Comparison of ENCODE assay signal across 18 cellular contexts in the genomic region with DNA sequence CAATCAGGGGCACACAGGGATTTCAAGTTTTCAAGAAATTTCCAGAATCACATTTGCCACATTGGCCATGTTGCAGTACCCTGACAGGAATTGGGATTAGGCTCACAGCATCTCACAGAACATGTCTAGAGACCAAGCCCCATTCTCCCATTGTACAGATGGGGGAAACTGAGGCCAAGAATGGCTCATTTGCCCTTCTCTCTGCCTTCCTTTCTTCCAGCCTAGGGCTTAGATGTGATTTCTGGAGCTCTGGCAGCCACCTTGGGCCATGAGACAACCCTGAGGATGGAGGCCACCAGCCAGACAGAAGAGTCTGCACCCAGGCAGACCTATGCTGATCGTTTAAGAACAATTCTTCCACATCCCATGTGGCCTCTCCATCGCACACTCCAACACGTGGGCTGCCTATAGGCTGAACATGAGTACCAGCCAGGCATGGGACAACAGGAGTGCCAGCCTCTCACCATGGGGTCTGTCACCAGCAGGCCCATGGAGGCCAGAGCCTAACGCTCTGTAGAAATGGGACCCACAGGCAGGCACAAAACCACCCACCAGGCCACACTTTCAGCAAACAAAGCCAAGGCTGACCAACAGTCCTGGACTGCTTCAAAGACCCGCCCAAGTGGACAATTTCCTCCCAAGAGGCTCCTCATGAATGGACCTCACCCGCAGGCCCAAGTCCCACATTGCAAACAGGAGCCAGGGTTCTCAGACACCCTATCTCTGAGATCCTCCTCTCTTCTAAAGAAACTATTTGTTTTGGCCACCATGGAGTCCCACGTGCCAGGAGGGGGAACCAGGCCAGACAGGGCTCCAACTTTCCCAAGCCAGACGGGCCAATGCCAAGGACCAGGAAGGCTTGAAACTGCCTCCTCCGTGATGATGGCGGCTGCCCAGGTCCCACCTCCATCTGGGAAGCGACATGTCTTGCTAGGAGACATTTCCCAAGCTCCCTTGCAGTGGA. TPM values are rescaled to one million over a fixed set of nuclear protein-coding genes. Genes with fewer than 3 reads are reported as not detected.
A peak's percentile ranks its signal among the peaks of the same experiment; 100 is the strongest.
DNase-seq lines count a peak whose midpoint lies in the region; ATAC-seq and TF ChIP-seq lines count a peak whose summit lies in the region.
"Had no signal": no experiment of that assay in that cellular context is flagged by ENCODE, and none has a peak within 500 bp of the region (broad histone marks: within the 10 kb centered on the region; RNA-seq: fewer than 3 reads in every experiment).

No MANE protein-coding gene starts in this region.

- H3K4me2 ChIP-seq in IMR-90 (ENCODE audit: low read depth, low read length) (no peak overlapping the region), GM23338 (no peak overlapping the region)

- H3K27ac ChIP-seq in IMR-90 (ENCODE audit: insufficient read depth, low read length) (no peak overlapping the region), sigmoid colon (no peak overlapping the region), GM23338 (ENCODE audit: low read depth) (no peak overlapping the region)
- H3K27ac ChIP-seq: epithelial cell of prostate had no signal

- H2BK20ac ChIP-seq in IMR-90 (ENCODE audit: low read depth, low read length): no peak overlapping the region

- H3K56ac ChIP-seq in IMR-90 (ENCODE audit: extremely low read depth, insufficient read depth, low read length): no peak overlapping the region

- peak overlapping the region; percentile 37 for H2AK9ac ChIP-seq in IMR-90 (replicated peaks; ENCODE audit: low read depth, low read length, poor library complexity)

- H4K20me1 ChIP-seq in IMR-90 (ENCODE audit: insufficient read depth, low read length): no peaks in the 10 kb centered on the region; the same call in 1 of the 2 replicates
- peaks cover 5% of the 10 kb centered on the region for H4K20me1 ChIP-seq in GM23338 (replicated peaks; ENCODE audit: insufficient read depth)

- no peak overlapping the region for H4K91ac ChIP-seq in IMR-90 (ENCODE audit: insufficient read depth, low read depth, low read length)

- H3K4ac ChIP-seq in IMR-90 (ENCODE audit: low read depth, low read length): no peak overlapping the region

- intact Hi-C loops in IMR-90 (cut with micrococcal nuclease) (no loop called here), left colon (cut with DNase I, micrococcal nuclease) (no loop called here), sigmoid colon (cut with DNase I) (no loop called here), CD14-positive monocyte (cut with micrococcal nuclease) (no loop called here)

- in situ Hi-C loops in IMR-90 (cut with MboI; ENCODE audit: low sequenced_read_pairs): no loop called here

- no peak overlapping the region for H3K27ac Mint-ChIP-seq in chondrocyte (ENCODE audit: unreplicated experiment)
- no peak overlapping the region for H3K27ac Mint-ChIP-seq in type B pancreatic cell
- H3K27ac Mint-ChIP-seq in CD14-positive monocyte: no peak overlapping the region
- no peak overlapping the region for H3K27ac Mint-ChIP-seq in GM23338
- H3K27ac Mint-ChIP-seq: activated CD4-positive, alpha-beta T cell treated with anti-CD3 and anti-CD28 coated beads, Interleukin-2, amount 10 ng/mL, durations not matched to agents 24 days and 14 days; activated naive CD8-positive, alpha-beta T cell treated with anti-CD3 and anti-CD28 coated beads, Interleukin-2, amount 10 ng/mL, durations not matched to agents 7 days and 5 days; activated T-helper 2 cell treated with anti-CD3 and anti-CD28 coated beads, Interferon-gamma antibody, Interleukin-2, Interleukin-4, amounts not matched to agents 10 μg/mL and 5 μg/mL and 100 μg/mL, durations not matched to agents 14 hours and 24 hours and 36 hours had no signal

- no peak overlapping the region for H2BK15ac ChIP-seq in IMR-90 (ENCODE audit: low read depth, low read length)

- H3K4me1 Mint-ChIP-seq in chondrocyte (ENCODE audit: low read depth): peaks cover 16% of the 10 kb centered on the region
- H3K4me1 Mint-ChIP-seq in type B pancreatic cell (ENCODE audit: unreplicated experiment): peaks cover 16% of the 10 kb centered on the region
- no peaks in the 10 kb centered on the region for H3K4me1 Mint-ChIP-seq in CD14-positive monocyte
- peaks cover 16% of the 10 kb centered on the region; the same call in 2 of the 3 replicates for H3K4me1 Mint-ChIP-seq in GM23338

- H3K9me2 ChIP-seq in GM23338 (ENCODE audit: insufficient read depth): no peaks in the 10 kb centered on the region

- CTCF ChIA-PET in IMR-90 (lab: Yijun Ruan, JAX): no interaction called here

- no peak overlapping the region for H3K9ac ChIP-seq in IMR-90 (ENCODE audit: low read depth, low read length)

- no peak overlapping the region for H3K23ac ChIP-seq in IMR-90 (ENCODE audit: low read depth, low read length)

- H3K18ac ChIP-seq in IMR-90 (ENCODE audit: low read depth, low read length): no peak overlapping the region

- H3K9me3 ChIP-seq in IMR-90 (ENCODE audit: control insufficient read depth, insufficient read depth, low read length) (no peaks in the 10 kb centered on the region; the same call in 1 of the 2 replicates), sigmoid colon (no peaks in the 10 kb centered on the region)

- TF ChIP-seq EP300 in sigmoid colon (IDR thresholded peaks at IDR 0.05): no peak

- H3K36me3 ChIP-seq in IMR-90 (ENCODE audit: control insufficient read depth, insufficient read depth, low read length) (peaks cover 7% of the 10 kb centered on the region), sigmoid colon (peaks cover 0 to 51% (median 32%) of the 10 kb centered on the region in 4 donors), GM23338 (ENCODE audit: insufficient read depth) (no peaks in the 10 kb centered on the region; the same call in 1 of the 2 replicates)

- no peak overlapping the region for H4K5ac ChIP-seq in IMR-90 (ENCODE audit: low read depth, low read length)

- H3K4me3 ChIP-seq in IMR-90 (ENCODE audit: insufficient read depth, low read depth, low read length): no peak overlapping the region
- H3K4me3 ChIP-seq in sigmoid colon: no peak overlapping the region
- no peak overlapping the region for H3K4me3 ChIP-seq in GM23338

- TF ChIP-seq RAD21 in IMR-90 (IDR thresholded peaks at IDR 0.05; ENCODE audit: low read length): no peak

- TF ChIP-seq POLR2A in IMR-90 (IDR thresholded peaks at IDR 0.05; ENCODE audit: low read depth, low read length) (no peak), sigmoid colon (IDR thresholded peaks at IDR 0.05) (no peak)

- H3K79me2 ChIP-seq in GM23338 (replicated peaks; ENCODE audit: insufficient read depth): no peaks in the 10 kb centered on the region

- TF ChIP-seq CTCF in IMR-90 (conservative IDR thresholded peaks at IDR 0.05; ENCODE audit: low read depth, low read length) (no peak), chondrocyte (IDR thresholded peaks at IDR 0.05) (no peak), sigmoid colon (IDR thresholded peaks at IDR 0.05) (no peak), type B pancreatic cell (conservative IDR thresholded peaks at IDR 0.05) (no peak), CD14-positive monocyte (IDR thresholded peaks at IDR 0.05) (no peak), GM23338 (conservative IDR thresholded peaks at IDR 0.05; ENCODE audit: low read depth in 2 of 2) (no peak)

- no peaks in the 10 kb centered on the region for H3K9me1 ChIP-seq in IMR-90 (ENCODE audit: insufficient read depth, low read length)

- H2AFZ ChIP-seq in IMR-90 (replicated peaks; ENCODE audit: low read length, poor library complexity) (no peak overlapping the region), GM23338 (no peak overlapping the region)

- DNase-seq in IMR-90: no peak
- DNase-seq in chondrocyte (ENCODE audit: low spot score): peak; percentile 61
- DNase-seq in left colon: peak; percentile 2 to 23
- peak; percentile 52 for DNase-seq in sigmoid colon
- DNase-seq in activated CD4-positive, CD25-positive, alpha-beta regulatory T cell treated with anti-CD3 and anti-CD28 coated beads, Interleukin-2, amount 50 U/mL, for 72 hours: no peak
- DNase-seq in type B pancreatic cell (ENCODE audit: extremely low spot score, unreplicated experiment): no peak
- DNase-seq in CD14-positive monocyte (ENCODE audit: low spot score): no peak
- DNase-seq in GM23338 (ENCODE audit: low spot score): no peak
- DNase-seq: activated CD4-positive, alpha-beta T cell treated with anti-CD3 and anti-CD28 coated beads, Interleukin-2, amount 10 ng/mL, durations not matched to agents 24 days and 14 days; activated naive CD8-positive, alpha-beta T cell treated with anti-CD3 and anti-CD28 coated beads, Interleukin-2, amount 10 ng/mL, durations not matched to agents 7 days and 5 days; MM.1S; NCI-H1694; NCI-H2227 treated with DMSO at 0.1 percent for 48 hours; NCI-H774; stimulated activated CD4-positive, alpha-beta T cell treated with anti-CD3 and anti-CD28 coated beads, Interleukin-12 subunit alpha, Interleukin-12 subunit beta, amount 100 ng/mL, for 4 hours; T-helper 1 cell had no signal

- H2AK5ac ChIP-seq in IMR-90 (ENCODE audit: low read depth, low read length): no peak overlapping the region

- no peaks in the 10 kb centered on the region for H3F3A ChIP-seq in GM23338 (replicated peaks; ENCODE audit: low read depth)

- H3K14ac ChIP-seq in IMR-90 (replicated peaks; ENCODE audit: low read depth, low read length): no peak overlapping the region

- BruUV-seq in IMR-90 (replicated peaks; lab: Mats Ljungman, UMichigan): no TSS peak

- no peak overlapping the region for H2BK120ac ChIP-seq in IMR-90 (ENCODE audit: low read depth, low read length)

- ATAC-seq in IMR-90 (ENCODE audit: low read depth) (no peak), left colon (no peak), GM23338 (no peak)

- H4K8ac ChIP-seq in IMR-90 (ENCODE audit: low read depth in 2 of 2, low read length in 2 of 2): no peak overlapping the region

- H3K27me3 ChIP-seq in IMR-90 (ENCODE audit: control insufficient read depth, insufficient read depth, low read length): no peaks in the 10 kb centered on the region
- no peaks in the 10 kb centered on the region for H3K27me3 ChIP-seq in sigmoid colon
- H3K27me3 ChIP-seq in GM23338 (ENCODE audit: insufficient read depth): no peaks in the 10 kb centered on the region

- H3K27me3 Mint-ChIP-seq in chondrocyte (ENCODE audit: low read depth): no peaks in the 10 kb centered on the region
- H3K27me3 Mint-ChIP-seq in type B pancreatic cell: no peaks in the 10 kb centered on the region
- peaks cover 0 to 2% (median 1%) of the 10 kb centered on the region in 3 donors for H3K27me3 Mint-ChIP-seq in CD14-positive monocyte (ENCODE audit: low read depth in 3 of 3)
- peaks cover 7% of the 10 kb centered on the region for H3K27me3 Mint-ChIP-seq in GM23338 (ENCODE audit: insufficient read depth, low read depth, poor library complexity)
- H3K27me3 Mint-ChIP-seq: activated CD4-positive, alpha-beta T cell treated with anti-CD3 and anti-CD28 coated beads, Interleukin-2, amount 10 ng/mL, durations not matched to agents 24 days and 14 days; activated naive CD8-positive, alpha-beta T cell treated with anti-CD3 and anti-CD28 coated beads, Interleukin-2, amount 10 ng/mL, durations not matched to agents 7 days and 5 days had no signal

- H3K4me1 ChIP-seq in IMR-90 (ENCODE audit: control insufficient read depth, insufficient read depth, low read length) (no peaks in the 10 kb centered on the region), sigmoid colon (peaks cover 0 to 10% (median 7%) of the 10 kb centered on the region in 4 donors), GM23338 (ENCODE audit: insufficient read depth) (no peaks in the 10 kb centered on the region)

- H3K4me3 Mint-ChIP-seq in chondrocyte (ENCODE audit: unreplicated experiment): no peak overlapping the region
- no peak overlapping the region for H3K4me3 Mint-ChIP-seq in type B pancreatic cell
- no peak overlapping the region for H3K4me3 Mint-ChIP-seq in CD14-positive monocyte
- no peak overlapping the region for H3K4me3 Mint-ChIP-seq in GM23338
- H3K4me3 Mint-ChIP-seq: activated CD4-positive, alpha-beta T cell treated with anti-CD3 and anti-CD28 coated beads, Interleukin-2, amount 10 ng/mL, durations not matched to agents 24 days and 14 days; activated naive CD8-positive, alpha-beta T cell treated with anti-CD3 and anti-CD28 coated beads, Interleukin-2, amount 10 ng/mL, durations not matched to agents 7 days and 5 days had no signal

- POLR2A ChIA-PET in IMR-90 (lab: Charles Lee; ENCODE audit: unreplicated experiment): no interaction called here

- H2BK5ac ChIP-seq in IMR-90 (ENCODE audit: low read depth, low read length, poor library complexity, severe bottlenecking): no peak overlapping the region

- peaks cover 33% of the 10 kb centered on the region for H3K36me3 Mint-ChIP-seq in chondrocyte (ENCODE audit: low read depth)
- peaks cover 13% of the 10 kb centered on the region for H3K36me3 Mint-ChIP-seq in type B pancreatic cell
- H3K36me3 Mint-ChIP-seq in CD14-positive monocyte: no peaks in the 10 kb centered on the region
- peaks cover 69% of the 10 kb centered on the region for H3K36me3 Mint-ChIP-seq in GM23338 (ENCODE audit: low read depth)
- H3K36me3 Mint-ChIP-seq: activated naive CD8-positive, alpha-beta T cell treated with anti-CD3 and anti-CD28 coated beads, Interleukin-2, amount 10 ng/mL, durations not matched to agents 7 days and 5 days had no signal

- no peaks in the 10 kb centered on the region for H3K79me1 ChIP-seq in IMR-90 (ENCODE audit: low read depth in 1 of 2, low read length in 2 of 2)

- no peaks in the 10 kb centered on the region for H3K9me3 Mint-ChIP-seq in chondrocyte (ENCODE audit: low read depth)
- H3K9me3 Mint-ChIP-seq in type B pancreatic cell: no peaks in the 10 kb centered on the region
- H3K9me3 Mint-ChIP-seq in CD14-positive monocyte: peaks cover 0 to 8% (median 0%) of the 10 kb centered on the region in 7 donors
- H3K9me3 Mint-ChIP-seq in GM23338: peaks cover 3% of the 10 kb centered on the region; the same call in 1 of the 3 replicates
- H3K9me3 Mint-ChIP-seq: activated CD4-positive, alpha-beta T cell treated with anti-CD3 and anti-CD28 coated beads, Interleukin-2, amount 10 ng/mL, durations not matched to agents 24 days and 14 days; activated naive CD8-positive, alpha-beta T cell treated with anti-CD3 and anti-CD28 coated beads, Interleukin-2, amount 10 ng/mL, durations not matched to agents 7 days and 5 days; activated T-helper 2 cell treated with anti-CD3 and anti-CD28 coated beads, Interferon-gamma antibody, Interleukin-2, Interleukin-4, amounts not matched to agents 10 μg/mL and 5 μg/mL and 100 μg/mL, durations not matched to agents 14 hours and 24 hours and 36 hours had no signal

- dilution Hi-C loops in IMR-90 (cut with HindIII; ENCODE audit: low sequenced_read_pairs, unreplicated experiment): no loop called here

- 100% methylated on average over 3 of the region's 11 CpGs; no CpG with 5 or more reads in 1 of the 2 experiments for WGBS in IMR-90 (ENCODE audit: extremely low coverage in 2 of 2, insufficient read length in 1 of 2), 2 experiments
- 92 to 93% methylated on average over 11 of the region's 11 CpGs for WGBS in sigmoid colon, 2 donors

RNA-seq across cellular contexts. Expression of gene PDGFA, which starts 20.7 kb away (rescaled TPM):
- 3.8 and 4.7 TPM in 2 replicates for total RNA-seq in IMR-90 (2012; rRNA removed)
- polyA plus RNA-seq in IMR-90 (2012; rRNA removed): 3.3 and 4.7 TPM in 2 replicates
- 2.9 and 3.2 TPM in 2 replicates for polyA plus RNA-seq in IMR-90 (2012; cell fraction: cytosol; rRNA removed)
- 9.1 and 10.4 TPM in 2 replicates for polyA plus RNA-seq in IMR-90 (2012; cell fraction: nucleus; rRNA removed; ENCODE audit: low replicate concordance)
- total RNA-seq in chondrocyte: 38.1 to 72.5 TPM (median 70.6 TPM) in 3 replicates
- total RNA-seq in left colon: 10 to 100 TPM; 58.7 to 80.2 TPM
- total RNA-seq in sigmoid colon: 10 to 100 TPM; 33.9 to 38.5 (median 36.9) TPM
- 10 to 100 TPM; 19.7 to 21.6 (median 20.0) TPM for polyA plus RNA-seq in sigmoid colon
- 28.1 and 49.7 TPM in 2 replicates for total RNA-seq in type B pancreatic cell (ENCODE audit: low replicate concordance)
- polyA plus RNA-seq in CD14-positive monocyte: under 1 TPM in 1 of 2 donors, not detected in 1; 0.29 TPM
- 32.2 and 43.1 TPM in 2 replicates for total RNA-seq in GM23338 (2014; rRNA removed; shearing (Covaris generic))
- polyA plus RNA-seq in GM23338 (2016; fragmentation: Nextera tagmentation; extraction: Ambion mirVana): 35.6 and 39.5 TPM in 2 replicates

Comparison
In these comparisons a context has a peak if more than half of its experiments do, and no peak if none do; other contexts are left out.
1. DNase-seq: peak in chondrocyte (single experiment), left colon (2 of 2) and sigmoid colon (single experiment); none in IMR-90 (single experiment), activated CD4-positive, CD25-positive, alpha-beta regulatory T cell treated with anti-CD3 and anti-CD28 coated beads, Interleukin-2, amount 50 U/mL, for 72 hours (single experiment), type B pancreatic cell (single experiment), CD14-positive monocyte (single experiment) and GM23338 (single experiment).